9 cellular contexts compared by ENCODE assay signal in the genomic region with DNA sequence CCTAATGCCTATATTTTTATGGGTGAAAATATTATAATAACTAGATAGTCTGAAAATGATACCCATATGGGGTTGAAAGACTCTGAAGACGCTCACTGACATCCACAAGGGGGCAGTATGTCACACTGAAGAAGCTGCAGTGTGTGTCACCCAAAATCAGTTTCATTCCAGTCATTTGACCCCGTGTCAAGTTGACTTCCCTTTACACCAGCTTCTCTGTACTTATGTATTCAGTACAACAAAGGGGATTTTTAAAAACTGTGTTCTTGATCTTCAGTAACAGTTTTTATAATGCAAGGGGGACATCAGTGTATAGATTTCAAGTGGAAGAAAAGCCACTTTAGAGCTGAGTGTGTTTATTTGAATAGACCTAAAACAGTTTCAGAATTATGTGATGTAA. TPM values are rescaled to one million over a fixed set of nuclear protein-coding genes. Genes with fewer than 3 reads are reported as not detected.
DNase-seq lines count a peak whose midpoint lies in the region; ATAC-seq and TF ChIP-seq lines count a peak whose summit lies in the region.
"Had no signal": no experiment of that assay in that cellular context is flagged by ENCODE, and none has a peak within 500 bp of the region (broad histone marks: within the 10 kb centered on the region; RNA-seq: fewer than 3 reads in every experiment).

No MANE protein-coding gene starts in this region.

- H3K4me1 Mint-ChIP-seq in osteocyte (ENCODE audit: unreplicated experiment): peaks cover 4% of the 10 kb centered on the region

- no peak overlapping the region for H3K4me2 ChIP-seq in fibroblast of lung (ENCODE audit: extremely low read depth, insufficient read depth, low read length)

- ATAC-seq in GM19043 (IDR thresholded peaks at IDR 0.05; ENCODE audit: low read depth, unreplicated experiment) (peak; percentile 57), HG03135 (IDR thresholded peaks at IDR 0.05; ENCODE audit: unreplicated experiment) (peak; percentile 70), upper lobe of right lung (peak; percentile 90)

- no peak overlapping the region for H3K4me3 Mint-ChIP-seq in osteocyte (ENCODE audit: unreplicated experiment)

- H3K27me3 Mint-ChIP-seq in osteocyte (ENCODE audit: unreplicated experiment): no peaks in the 10 kb centered on the region

- no peaks in the 10 kb centered on the region for H3K36me3 Mint-ChIP-seq in osteocyte (ENCODE audit: unreplicated experiment)

- H3K36me3 ChIP-seq in fibroblast of lung (ENCODE audit: control insufficient read depth, insufficient read depth, low read length): no peaks in the 10 kb centered on the region
- H3K36me3 ChIP-seq in upper lobe of right lung: no peaks in the 10 kb centered on the region
- H3K36me3 ChIP-seq: breast epithelium had no signal

- H3K27ac ChIP-seq in fibroblast of lung (ENCODE audit: insufficient read depth, low read length): no peak overlapping the region
- H3K27ac ChIP-seq in upper lobe of right lung: no peak overlapping the region
- H3K27ac ChIP-seq: breast epithelium had no signal

- H3K27me3 ChIP-seq in fibroblast of lung (ENCODE audit: control insufficient read depth, insufficient read depth, low read length) (no peaks in the 10 kb centered on the region), upper lobe of right lung (no peaks in the 10 kb centered on the region)
- H3K27me3 ChIP-seq: breast epithelium had no signal

- H4K20me1 ChIP-seq in fibroblast of lung (ENCODE audit: control insufficient read depth, extremely low read depth, insufficient read depth, low read length): no peaks in the 10 kb centered on the region

- DNase-seq in COLO829 (ENCODE audit: low spot score): peak; percentile 78
- peak; percentile 64 for DNase-seq in NCI-H748 (lab: John Stamatoyannopoulos, UW; ENCODE audit: unreplicated experiment)
- DNase-seq in activated CD8-positive, alpha-beta memory T cell treated with anti-CD3 and anti-CD28 coated beads, Interleukin-2, amount 50 U/mL, for 24 hours (ENCODE audit: extremely low read depth): peak; percentile 25
- DNase-seq in fibroblast of lung (ENCODE audit: low read depth in 2 of 2): peak; percentile 57 to 79
- DNase-seq in osteocyte (ENCODE audit: extremely low spot score, unreplicated experiment): no peak
- DNase-seq in upper lobe of right lung: no peak

- TF ChIP-seq CTCF in fibroblast of lung (conservative IDR thresholded peaks at IDR 0.05 in 1 of 2, IDR thresholded peaks at IDR 0.05 in 1 of 2; ENCODE audit: low read depth in 1 of 2, low read length in 2 of 2) (peak; percentile 90 to 91), osteocyte (IDR thresholded peaks at IDR 0.05) (peak; percentile 82), upper lobe of right lung (IDR thresholded peaks at IDR 0.05) (peak; percentile 76)

- H3K4me3 ChIP-seq in fibroblast of lung (replicated peaks in 1 of 4; ENCODE audit: control extremely low read depth in 1 of 4, insufficient read depth in 1 of 4, low read depth in 3 of 4, low read length in 4 of 4): no peak overlapping the region
- no peak overlapping the region for H3K4me3 ChIP-seq in upper lobe of right lung
- H3K4me3 ChIP-seq: breast epithelium had no signal

- H3K27ac Mint-ChIP-seq in osteocyte (ENCODE audit: unreplicated experiment): no peak overlapping the region

- H3K9me3 Mint-ChIP-seq in osteocyte (ENCODE audit: unreplicated experiment): no peaks in the 10 kb centered on the region

- no peaks in the 10 kb centered on the region for H3K79me2 ChIP-seq in fibroblast of lung (ENCODE audit: control insufficient read depth, insufficient read depth, low read length)

- H3K9me3 ChIP-seq in fibroblast of lung (ENCODE audit: control insufficient read depth, insufficient read depth, low read depth, low read length) (no peaks in the 10 kb centered on the region), upper lobe of right lung (no peaks in the 10 kb centered on the region)
- H3K9me3 ChIP-seq: breast epithelium had no signal

- H2AFZ ChIP-seq in fibroblast of lung (ENCODE audit: low read length): no peak overlapping the region

- no peaks in the 10 kb centered on the region for H3K4me1 ChIP-seq in fibroblast of lung (ENCODE audit: control insufficient read depth, extremely low read depth, insufficient read depth, low read length)
- no peaks in the 10 kb centered on the region for H3K4me1 ChIP-seq in upper lobe of right lung
- H3K4me1 ChIP-seq: breast epithelium had no signal

- intact Hi-C loops in upper lobe of right lung (cut with DNase I): no loop called here

- no peak overlapping the region for H3K9ac ChIP-seq in fibroblast of lung (ENCODE audit: insufficient read depth, low read length)

RNA-seq across cellular contexts. Expression of gene FAXC, which starts 19.3 kb away (rescaled TPM):
- total RNA-seq in fibroblast of lung: 0.17 and 0.51 TPM in 2 replicates
- 2.7 and 3.1 TPM in 2 replicates for polyA plus RNA-seq in fibroblast of lung
- polyA plus RNA-seq in fibroblast of lung (2012): 1.7 and 1.9 TPM in 2 replicates
- not detected in 2 replicates for polyA minus RNA-seq in fibroblast of lung (ENCODE audit: low replicate concordance)
- 2.5 and 3.1 TPM in 2 replicates for total RNA-seq in osteocyte
- 5.4 TPM for total RNA-seq in upper lobe of right lung

Comparison
In these comparisons a context has a peak if more than half of its experiments do, and no peak if none do; other contexts are left out.
1. DNase-seq: peak in COLO829 (single experiment), NCI-H748 (single experiment), activated CD8-positive, alpha-beta memory T cell treated with anti-CD3 and anti-CD28 coated beads, Interleukin-2, amount 50 U/mL, for 24 hours (single experiment) and fibroblast of lung (2 of 2); none in osteocyte (single experiment) and upper lobe of right lung (single experiment).
2. Peak in every context shown above with its lines, with median percentiles within 50 percentile points of each other: ATAC-seq and CTCF ChIP-seq.